ENCODE assay signal across 25 cellular contexts in the genomic region with DNA sequence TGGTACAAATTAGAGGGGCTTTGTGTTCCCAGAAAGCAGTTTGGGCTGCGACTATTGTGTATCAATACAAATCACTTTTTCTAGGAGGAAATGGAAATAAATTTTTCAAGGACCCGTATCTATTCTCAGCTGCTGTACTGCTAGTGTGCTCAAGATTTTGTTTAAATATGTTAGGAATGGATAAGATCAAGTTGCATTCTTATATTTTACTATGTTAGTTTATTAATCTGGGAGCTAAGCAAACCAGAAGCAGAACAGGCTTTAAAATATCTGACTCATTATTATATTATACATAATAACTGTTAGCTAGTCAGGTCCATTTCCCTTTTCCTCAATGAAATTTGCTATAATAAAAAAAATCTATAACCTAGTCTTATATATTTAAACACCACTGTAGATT.
"Had no signal": no experiment of that assay in that cellular context is flagged by ENCODE, and none has a peak within 500 bp of the region (broad histone marks: within the 10 kb centered on the region; RNA-seq: fewer than 3 reads in every experiment).

No MANE protein-coding gene starts in this region.

- H3K27me3 ChIP-seq: adrenal gland, body of pancreas, neutrophil, ovary, sigmoid colon, suprapubic skin, tibial nerve had no signal

- H3K27ac ChIP-seq: adrenal gland, body of pancreas, neutrophil, ovary, psoas muscle, sigmoid colon, suprapubic skin, tibial nerve, VCaP had no signal

- H3K36me3 ChIP-seq: adrenal gland, neutrophil, ovary, sigmoid colon, suprapubic skin, tibial nerve had no signal

- H3K9me3 ChIP-seq: adrenal gland, body of pancreas, neutrophil, ovary, psoas muscle, sigmoid colon, suprapubic skin, tibial nerve had no signal

- ATAC-seq: body of pancreas, left ventricle myocardium superior, psoas muscle had no signal

- H3K4me1 ChIP-seq: adrenal gland, psoas muscle, sigmoid colon, suprapubic skin, tibial nerve had no signal

- H3K4me3 ChIP-seq: adrenal gland, body of pancreas, ovary, psoas muscle, sigmoid colon, suprapubic skin, tibial nerve had no signal

- DNase-seq: activated CD4-positive, alpha-beta memory T cell treated with anti-CD3 and anti-CD28 coated beads for 36 hours; activated CD4-positive, alpha-beta T cell treated with anti-CD3 and anti-CD28 coated beads for 48 hours; activated CD8-positive, alpha-beta memory T cell treated with anti-CD3 and anti-CD28 coated beads, Interleukin-2, amount 50 U/mL, for 4 hours; activated effector memory CD4-positive, alpha-beta T cell treated with anti-CD3 and anti-CD28 coated beads, Interleukin-2, amount 50 U/mL, for 16 hours; activated naive CD4-positive, alpha-beta T cell treated with anti-CD3 and anti-CD28 coated beads for 36 hours; activated naive CD8-positive, alpha-beta T cell treated with anti-CD3 and anti-CD28 coated beads for 36 hours; activated T-cell treated with anti-CD3 and anti-CD28 coated beads, Interleukin-2, amount 50 U/mL, for 1 hour; adrenal gland; aorta; body of pancreas; effector CD8-positive, alpha-beta T cell; left ventricle myocardium superior; naive B cell; nephron progenitor cell; ovary; psoas muscle; sigmoid colon; stimulated activated CD4-positive, alpha-beta T cell treated with anti-CD3 and anti-CD28 coated beads, Interleukin-15, amount 100 ng/mL, for 24 hours; stimulated activated CD4-positive, alpha-beta T cell treated with anti-CD3 and anti-CD28 coated beads, Interleukin-2, amount 100 ng/mL, for 24 hours; stimulated activated naive CD4-positive, alpha-beta T cell; T-helper 9 cell had no signal
